ENCODE assay signal across 1 cellular context in the genomic region with DNA sequence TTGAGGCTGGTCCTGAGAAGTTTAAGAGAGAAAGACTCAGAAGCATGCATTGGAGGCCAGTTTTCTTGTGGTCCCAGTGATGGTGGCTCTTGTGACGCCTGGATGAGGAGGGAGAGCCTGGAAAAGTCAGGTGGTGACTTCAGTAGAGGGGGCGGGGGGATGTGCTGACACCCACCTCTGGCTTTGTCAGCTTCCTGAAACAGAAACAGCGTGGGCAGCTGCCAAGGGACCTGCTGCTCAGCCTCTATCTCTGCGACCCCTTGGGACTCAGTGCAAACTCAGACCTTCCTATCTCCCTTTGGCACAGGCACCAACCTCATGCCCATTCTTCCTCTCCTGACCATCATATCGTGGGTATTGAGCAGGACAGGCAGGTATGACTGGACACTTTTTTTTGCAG.
TF ChIP-seq lines count a peak whose summit lies in the region.

No MANE protein-coding gene starts in this region.

TF ChIP-seq in GM12878, 131 proteins besides CTCF, POLR2A, EP300 and RAD21:
- TF ChIP-seq, protein P1, sequence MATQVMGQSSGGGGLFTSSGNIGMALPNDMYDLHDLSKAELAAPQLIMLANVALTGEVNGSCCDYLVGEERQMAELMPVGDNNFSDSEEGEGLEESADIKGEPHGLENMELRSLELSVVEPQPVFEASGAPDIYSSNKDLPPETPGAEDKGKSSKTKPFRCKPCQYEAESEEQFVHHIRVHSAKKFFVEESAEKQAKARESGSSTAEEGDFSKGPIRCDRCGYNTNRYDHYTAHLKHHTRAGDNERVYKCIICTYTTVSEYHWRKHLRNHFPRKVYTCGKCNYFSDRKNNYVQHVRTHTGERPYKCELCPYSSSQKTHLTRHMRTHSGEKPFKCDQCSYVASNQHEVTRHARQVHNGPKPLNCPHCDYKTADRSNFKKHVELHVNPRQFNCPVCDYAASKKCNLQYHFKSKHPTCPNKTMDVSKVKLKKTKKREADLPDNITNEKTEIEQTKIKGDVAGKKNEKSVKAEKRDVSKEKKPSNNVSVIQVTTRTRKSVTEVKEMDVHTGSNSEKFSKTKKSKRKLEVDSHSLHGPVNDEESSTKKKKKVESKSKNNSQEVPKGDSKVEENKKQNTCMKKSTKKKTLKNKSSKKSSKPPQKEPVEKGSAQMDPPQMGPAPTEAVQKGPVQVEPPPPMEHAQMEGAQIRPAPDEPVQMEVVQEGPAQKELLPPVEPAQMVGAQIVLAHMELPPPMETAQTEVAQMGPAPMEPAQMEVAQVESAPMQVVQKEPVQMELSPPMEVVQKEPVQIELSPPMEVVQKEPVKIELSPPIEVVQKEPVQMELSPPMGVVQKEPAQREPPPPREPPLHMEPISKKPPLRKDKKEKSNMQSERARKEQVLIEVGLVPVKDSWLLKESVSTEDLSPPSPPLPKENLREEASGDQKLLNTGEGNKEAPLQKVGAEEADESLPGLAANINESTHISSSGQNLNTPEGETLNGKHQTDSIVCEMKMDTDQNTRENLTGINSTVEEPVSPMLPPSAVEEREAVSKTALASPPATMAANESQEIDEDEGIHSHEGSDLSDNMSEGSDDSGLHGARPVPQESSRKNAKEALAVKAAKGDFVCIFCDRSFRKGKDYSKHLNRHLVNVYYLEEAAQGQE (IDR thresholded peaks at IDR 0.05; ENCODE audit: low read depth, low read length) = no peak
- no peak for TF ChIP-seq NBN (IDR thresholded peaks at IDR 0.05)
- peak in 1 of 2 experiments; percentile 53; a peak in 1 of 3 replicates for TF ChIP-seq EGR1 (IDR thresholded peaks at IDR 0.05; ENCODE audit: borderline replicate concordance in 1 of 2, low read depth in 2 of 2, low read length in 2 of 2)
- 0 out of 2 replicates have a peak, but pooled peaks have one; percentile 11 for TF ChIP-seq IRF4 (IDR thresholded peaks at IDR 0.05; ENCODE audit: low read depth, low read length)
- TF ChIP-seq EED (IDR thresholded peaks at IDR 0.05; ENCODE audit: low read depth) = peak; percentile 8; the same call in 1 of the 2 replicates
